Comparison of ENCODE assay signal across 1 cellular context in the genomic region with DNA sequence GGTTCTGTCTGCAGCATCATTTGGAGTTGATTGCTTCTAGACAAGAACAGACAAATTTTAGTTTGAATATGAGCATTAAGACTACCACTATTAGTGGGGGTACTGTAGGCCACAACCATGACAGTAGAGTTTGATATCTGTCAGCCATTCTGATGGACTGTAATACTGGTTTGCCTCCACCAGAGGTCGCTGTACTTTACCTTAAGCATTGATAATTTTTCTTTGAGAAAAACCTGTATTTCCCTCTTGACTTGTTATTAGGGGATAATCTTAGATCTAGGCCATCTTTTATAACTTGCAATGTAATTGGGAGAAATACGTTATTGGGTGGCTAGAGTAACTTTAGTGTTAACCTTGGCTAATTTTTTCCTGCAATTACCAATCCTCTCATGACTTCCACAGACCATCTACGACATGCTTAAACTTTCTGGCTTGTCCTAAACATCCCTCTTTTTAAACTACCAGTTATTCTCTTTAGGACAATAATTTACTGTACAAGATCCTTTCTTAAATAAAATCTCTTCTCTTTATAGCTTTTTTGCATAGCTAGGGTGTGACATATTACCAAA.
TF ChIP-seq lines count a peak whose summit lies in the region.

No MANE protein-coding gene starts in this region.

TF ChIP-seq in GM12878, 131 proteins besides CTCF, POLR2A, EP300 and RAD21 (continued from another document):
- TF ChIP-seq, protein P1, sequence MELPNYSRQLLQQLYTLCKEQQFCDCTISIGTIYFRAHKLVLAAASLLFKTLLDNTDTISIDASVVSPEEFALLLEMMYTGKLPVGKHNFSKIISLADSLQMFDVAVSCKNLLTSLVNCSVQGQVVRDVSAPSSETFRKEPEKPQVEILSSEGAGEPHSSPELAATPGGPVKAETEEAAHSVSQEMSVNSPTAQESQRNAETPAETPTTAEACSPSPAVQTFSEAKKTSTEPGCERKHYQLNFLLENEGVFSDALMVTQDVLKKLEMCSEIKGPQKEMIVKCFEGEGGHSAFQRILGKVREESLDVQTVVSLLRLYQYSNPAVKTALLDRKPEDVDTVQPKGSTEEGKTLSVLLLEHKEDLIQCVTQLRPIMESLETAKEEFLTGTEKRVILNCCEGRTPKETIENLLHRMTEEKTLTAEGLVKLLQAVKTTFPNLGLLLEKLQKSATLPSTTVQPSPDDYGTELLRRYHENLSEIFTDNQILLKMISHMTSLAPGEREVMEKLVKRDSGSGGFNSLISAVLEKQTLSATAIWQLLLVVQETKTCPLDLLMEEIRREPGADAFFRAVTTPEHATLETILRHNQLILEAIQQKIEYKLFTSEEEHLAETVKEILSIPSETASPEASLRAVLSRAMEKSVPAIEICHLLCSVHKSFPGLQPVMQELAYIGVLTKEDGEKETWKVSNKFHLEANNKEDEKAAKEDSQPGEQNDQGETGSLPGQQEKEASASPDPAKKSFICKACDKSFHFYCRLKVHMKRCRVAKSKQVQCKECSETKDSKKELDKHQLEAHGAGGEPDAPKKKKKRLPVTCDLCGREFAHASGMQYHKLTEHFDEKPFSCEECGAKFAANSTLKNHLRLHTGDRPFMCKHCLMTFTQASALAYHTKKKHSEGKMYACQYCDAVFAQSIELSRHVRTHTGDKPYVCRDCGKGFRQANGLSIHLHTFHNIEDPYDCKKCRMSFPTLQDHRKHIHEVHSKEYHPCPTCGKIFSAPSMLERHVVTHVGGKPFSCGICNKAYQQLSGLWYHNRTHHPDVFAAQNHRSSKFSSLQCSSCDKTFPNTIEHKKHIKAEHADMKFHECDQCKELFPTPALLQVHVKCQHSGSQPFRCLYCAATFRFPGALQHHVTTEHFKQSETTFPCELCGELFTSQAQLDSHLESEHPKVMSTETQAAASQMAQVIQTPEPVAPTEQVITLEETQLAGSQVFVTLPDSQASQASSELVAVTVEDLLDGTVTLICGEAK (IDR thresholded peaks at IDR 0.05; ENCODE audit: borderline replicate concordance) = no peak
- TF ChIP-seq, protein P2, sequence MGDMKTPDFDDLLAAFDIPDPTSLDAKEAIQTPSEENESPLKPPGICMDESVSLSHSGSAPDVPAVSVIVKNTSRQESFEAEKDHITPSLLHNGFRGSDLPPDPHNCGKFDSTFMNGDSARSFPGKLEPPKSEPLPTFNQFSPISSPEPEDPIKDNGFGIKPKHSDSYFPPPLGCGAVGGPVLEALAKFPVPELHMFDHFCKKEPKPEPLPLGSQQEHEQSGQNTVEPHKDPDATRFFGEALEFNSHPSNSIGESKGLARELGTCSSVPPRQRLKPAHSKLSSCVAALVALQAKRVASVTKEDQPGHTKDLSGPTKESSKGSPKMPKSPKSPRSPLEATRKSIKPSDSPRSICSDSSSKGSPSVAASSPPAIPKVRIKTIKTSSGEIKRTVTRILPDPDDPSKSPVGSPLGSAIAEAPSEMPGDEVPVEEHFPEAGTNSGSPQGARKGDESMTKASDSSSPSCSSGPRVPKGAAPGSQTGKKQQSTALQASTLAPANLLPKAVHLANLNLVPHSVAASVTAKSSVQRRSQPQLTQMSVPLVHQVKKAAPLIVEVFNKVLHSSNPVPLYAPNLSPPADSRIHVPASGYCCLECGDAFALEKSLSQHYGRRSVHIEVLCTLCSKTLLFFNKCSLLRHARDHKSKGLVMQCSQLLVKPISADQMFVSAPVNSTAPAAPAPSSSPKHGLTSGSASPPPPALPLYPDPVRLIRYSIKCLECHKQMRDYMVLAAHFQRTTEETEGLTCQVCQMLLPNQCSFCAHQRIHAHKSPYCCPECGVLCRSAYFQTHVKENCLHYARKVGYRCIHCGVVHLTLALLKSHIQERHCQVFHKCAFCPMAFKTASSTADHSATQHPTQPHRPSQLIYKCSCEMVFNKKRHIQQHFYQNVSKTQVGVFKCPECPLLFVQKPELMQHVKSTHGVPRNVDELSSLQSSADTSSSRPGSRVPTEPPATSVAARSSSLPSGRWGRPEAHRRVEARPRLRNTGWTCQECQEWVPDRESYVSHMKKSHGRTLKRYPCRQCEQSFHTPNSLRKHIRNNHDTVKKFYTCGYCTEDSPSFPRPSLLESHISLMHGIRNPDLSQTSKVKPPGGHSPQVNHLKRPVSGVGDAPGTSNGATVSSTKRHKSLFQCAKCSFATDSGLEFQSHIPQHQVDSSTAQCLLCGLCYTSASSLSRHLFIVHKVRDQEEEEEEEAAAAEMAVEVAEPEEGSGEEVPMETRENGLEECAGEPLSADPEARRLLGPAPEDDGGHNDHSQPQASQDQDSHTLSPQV (IDR thresholded peaks at IDR 0.05) = no peak
TF ChIP-seq in GM12878: peak in this region for 0.
